13 cellular contexts compared by ENCODE assay signal in genomic region chr2:195021704-195022513, GRCh38.
A peak's percentile ranks its signal among the peaks of the same experiment; 100 is the strongest.
DNase-seq lines count a peak whose midpoint lies in the region; ATAC-seq and FAIRE-seq lines count a peak whose summit lies in the region.
"Had no signal": no experiment of that assay in that cellular context is flagged by ENCODE, and none has a peak within 500 bp of the region (broad histone marks: within the 10 kb centered on the region; RNA-seq: fewer than 3 reads in every experiment).

No MANE protein-coding gene starts in this region.

- H3F3A ChIP-seq in GM23248 (ENCODE audit: insufficient read depth) = no peaks in the 10 kb centered on the region

- no peaks in the 10 kb centered on the region for H3K79me2 ChIP-seq in GM23248 (ENCODE audit: insufficient read depth)

- no peak overlapping the region for H3K4me2 ChIP-seq in GM23248 (ENCODE audit: unreplicated experiment)

- H3K36me3 ChIP-seq in GM23248 (ENCODE audit: low read depth) = no peaks in the 10 kb centered on the region

- H3K4me1 ChIP-seq in GM23248 (ENCODE audit: insufficient read depth) = no peaks in the 10 kb centered on the region

- H3K9ac ChIP-seq in GM23248 = no peak overlapping the region

- FAIRE-seq in GM19239 (lab: Jason Lieb, UNC) = peak; percentile 81

- 57 to 65% methylated on average over 3 of the region's 3 CpGs for WGBS in GM23248 (ENCODE audit: low coverage in 1 of 2, low lambda C conversion rate in 2 of 2, missing lambda C conversion rate in 2 of 2), 2 experiments

- H4K20me1 ChIP-seq in GM23248 (ENCODE audit: insufficient read depth) = no peaks in the 10 kb centered on the region

- peak; percentile 70 for ATAC-seq in HG03439 (IDR thresholded peaks at IDR 0.05; ENCODE audit: unreplicated experiment)
- no peak for ATAC-seq in left lobe of liver
- ATAC-seq: left ventricle myocardium superior, sciatic nerve, WTC11 had no signal

- H3K27me3 ChIP-seq in GM23248 (replicated peaks; ENCODE audit: insufficient read depth) = no peaks in the 10 kb centered on the region

- H3K9me2 ChIP-seq in GM23248 (ENCODE audit: insufficient read depth) = no peaks in the 10 kb centered on the region; the same call in 1 of the 2 replicates

- in situ Hi-C loops in GM23248 (cut with MboI) = no loop called here

- no peak overlapping the region for H2AFZ ChIP-seq in GM23248

- no peak overlapping the region for H3K4me3 ChIP-seq in GM23248

- H3K9me3 ChIP-seq in GM23248 (ENCODE audit: low read depth) = no peaks in the 10 kb centered on the region

- DNase-seq in GM19239 (ENCODE audit: insufficient read length, low spot score) (no peak), GM23248 (peak; percentile 1), myocyte (ENCODE audit: low read depth) (peak; percentile 26), cerebellum (ENCODE audit: low spot score) (no peak), left lobe of liver (ENCODE audit: low spot score) (no peak)
- no peak for DNase-seq in stimulated activated CD4-positive, alpha-beta T cell treated with anti-CD3 and anti-CD28 coated beads, Interleukin-4, amount 100 ng/mL, for 24 hours
- DNase-seq: amygdala; left ventricle myocardium superior; NCI-H526; stimulated activated naive CD4-positive, alpha-beta T cell had no signal

- H3K27ac ChIP-seq in GM23248 = no peak overlapping the region

Comparison
In these comparisons a context has a peak if more than half of its experiments do, and no peak if none do; other contexts are left out.
1. DNase-seq: peak in GM23248 (single experiment) and myocyte (single experiment); none in GM19239 (single experiment), stimulated activated CD4-positive, alpha-beta T cell treated with anti-CD3 and anti-CD28 coated beads, Interleukin-4, amount 100 ng/mL, for 24 hours (single experiment), cerebellum (single experiment) and left lobe of liver (single experiment).